Comparison of ENCODE assay signal across 7 cellular contexts in the genomic region with DNA sequence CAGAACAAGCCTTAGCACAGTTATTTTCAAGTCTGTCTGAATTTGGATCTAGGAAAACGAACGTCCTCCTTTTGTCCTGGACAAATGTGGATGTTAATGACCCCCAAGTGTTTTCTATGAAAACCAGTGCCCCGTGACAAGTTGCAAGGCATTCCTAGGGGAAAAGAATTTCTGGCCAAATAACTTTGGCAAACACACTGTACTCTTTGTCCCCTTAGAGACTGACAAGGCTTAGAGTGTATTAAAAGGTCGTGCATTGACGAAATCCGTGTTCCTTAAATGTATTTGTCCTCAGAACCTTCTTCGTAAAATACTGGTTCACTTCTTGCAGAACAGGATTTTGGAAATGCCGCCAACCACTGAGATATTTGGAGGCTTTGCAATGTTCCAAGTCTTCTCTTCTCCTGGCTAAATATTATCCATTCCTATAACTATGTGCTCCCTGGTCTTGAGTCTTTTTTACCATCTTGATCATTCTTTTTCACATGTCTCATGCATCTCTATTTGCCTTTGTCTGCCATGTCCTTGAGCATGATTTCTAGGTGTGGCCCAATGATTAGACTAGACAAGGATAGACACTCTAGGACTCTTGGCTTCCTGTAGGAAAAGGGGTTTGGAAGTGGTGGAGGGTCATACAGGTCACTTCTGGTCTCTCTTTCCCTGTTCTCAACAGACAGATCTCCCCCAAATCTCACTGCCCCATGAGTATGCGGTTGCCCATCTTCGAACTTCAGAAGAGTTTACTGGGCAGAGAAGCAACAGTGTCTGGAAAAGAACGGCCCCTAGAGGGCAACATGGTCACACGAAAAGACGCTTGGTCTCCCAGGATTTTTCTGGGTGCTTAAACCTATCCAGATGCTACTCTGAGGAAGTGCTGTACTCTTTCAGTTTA.
DNase-seq lines count a peak whose midpoint lies in the region; ATAC-seq, FAIRE-seq and TF ChIP-seq lines count a peak whose summit lies in the region.

No MANE protein-coding gene starts in this region.

- intact Hi-C loops in HepG2 (cut with micrococcal nuclease; ENCODE audit: unreplicated experiment) (loop anchor here (1.0 to 10.0 kb wide), 5 partner anchors 77 to 1494 kb away; no protein-coding TSS in a partner anchor), testis (cut with DNase I; ENCODE audit: low total_unique reads) (no loop called here)

- 15% methylated on average over 13 of the region's 13 CpGs for WGBS in HepG2 (ENCODE audit: low lambda C conversion rate)
- WGBS in testis, 2 donors, result 42 to 52% methylated on average over 13 of the region's 13 CpGs

- CTCF ChIA-PET in HepG2 (lab: Yijun Ruan, JAX; ENCODE audit: low intra/inter-chr PET ratio, low total read pairs), result interaction anchor here (0.8 to 1.1 kb wide), 2 partner anchors 1494 to 1497 kb away, joined by 3 to 5 read pairs; no protein-coding TSS in a partner anchor

- TF ChIP-seq EP300 in HepG2 (IDR thresholded peaks at IDR 0.05; ENCODE audit: low read depth in 2 of 2, low read length in 2 of 2) (no peak), HepG2 (CRISPR knock-in tag; IDR thresholded peaks at IDR 0.05; ENCODE audit: borderline replicate concordance) (no peak)

- POLR2A ChIA-PET in HepG2 (lab: Yijun Ruan, JAX), result no interaction called here

- in situ Hi-C loops in HepG2 (cut with HindIII; ENCODE audit: extremely low pct_ligation_motif_present, low pct_unique_long_range_greater_than_20kb), result loop anchor here (5.0 kb wide), 1 partner anchor 1492 kb away; no protein-coding TSS in a partner anchor

- H3K27me3 ChIP-seq in HepG2 (ENCODE audit: control insufficient read depth in 1 of 2, insufficient read depth in 2 of 2, low read length in 2 of 2), result 0 out of 5 replicates have a peak, but pooled peaks cover 0 to 3% of the 10 kb centered on the region in 2 experiments
- H3K27me3 ChIP-seq in testis, result no peaks in the 10 kb centered on the region

- FAIRE-seq in HepG2 (lab: Jason Lieb, UNC), result peak; percentile 83

- H3K27ac ChIP-seq in caudate nucleus (ENCODE audit: low read depth, low read length) (no peak overlapping the region), HepG2 (ENCODE audit: extremely low read length, insufficient read depth, low read length) (no peak overlapping the region), testis (no peak overlapping the region)

- H4K20me1 ChIP-seq in HepG2 (ENCODE audit: insufficient read depth, low read length), result no peaks in the 10 kb centered on the region

- H3K4me3 ChIP-seq in HepG2 (replicated peaks in 1 of 3; ENCODE audit: insufficient read depth in 1 of 3, low read depth in 2 of 3, low read length in 3 of 3), result no peak overlapping the region
- no peak overlapping the region for H3K4me3 ChIP-seq in testis

- ATAC-seq in GM21723 (IDR thresholded peaks at IDR 0.05; ENCODE audit: unreplicated experiment) (peak; percentile 87), HepG2 (peak; percentile 91)

- TF ChIP-seq CTCF in GM12874 (IDR thresholded peaks at IDR 0.05; ENCODE audit: insufficient read depth, low read depth, low read length), result peak; percentile 67
- TF ChIP-seq CTCF in HepG2 (CRISPR knock-in tag; IDR thresholded peaks at IDR 0.05), result peak; percentile 84
- peak; percentile 24 to 60 (median 45) for TF ChIP-seq CTCF in testis (IDR thresholded peaks at IDR 0.05)

- H3K9ac ChIP-seq in HepG2 (ENCODE audit: insufficient read depth, low read depth, low read length), result no peak overlapping the region

- DNase-seq in KG1 (lab: John Stamatoyannopoulos, UW) (peak; percentile 25), SHP77 treated with DMSO at 0.1 percent for 48 hours (lab: John Stamatoyannopoulos, UW) (peak; percentile 39), caudate nucleus (lab: John Stamatoyannopoulos, UW) (peak in 39 of 61 donors; percentile 1 to 74 (median 14)), HepG2 (ENCODE audit: low spot score) (peak; percentile 34), testis (peak; percentile 57)

- H3K4me1 ChIP-seq in HepG2 (ENCODE audit: insufficient read depth, low read length), result 0 out of 2 replicates have a peak, but pooled peaks cover 7% of the 10 kb centered on the region
- H3K4me1 ChIP-seq in testis, result no peaks in the 10 kb centered on the region

- H3K36me3 ChIP-seq in HepG2 (replicated peaks in 1 of 2; ENCODE audit: control insufficient read depth in 1 of 2, insufficient read depth in 2 of 2, low read length in 2 of 2) (no peaks in the 10 kb centered on the region), testis (ENCODE audit: low read depth, missing control alignments) (no peaks in the 10 kb centered on the region)

- H3K4me2 ChIP-seq in HepG2 (ENCODE audit: low read depth, low read length), result no peak overlapping the region

- BruUV-seq in HepG2 (replicated peaks; lab: Mats Ljungman, UMichigan), result no TSS peak

- H3K79me2 ChIP-seq in HepG2 (ENCODE audit: insufficient read depth, low read length), result no peaks in the 10 kb centered on the region

- no peak overlapping the region for H2AFZ ChIP-seq in HepG2 (ENCODE audit: low read length)

- no peak for TF ChIP-seq POLR2A in HepG2 (IDR thresholded peaks at IDR 0.05; ENCODE audit: insufficient read depth in 1 of 2, low read depth in 2 of 2, low read length in 2 of 2)
- no peak for TF ChIP-seq POLR2A in testis (IDR thresholded peaks at IDR 0.05)

- H3K9me3 ChIP-seq in HepG2 (ENCODE audit: low read length) (no peaks in the 10 kb centered on the region), testis (no peaks in the 10 kb centered on the region)

- TF ChIP-seq RAD21 in HepG2 (CRISPR knock-in tag; IDR thresholded peaks at IDR 0.05), result peak; percentile 74

TF ChIP-seq in HepG2, 621 proteins besides CTCF, POLR2A, EP300 and RAD21:
- TF ChIP-seq ZNF615 (CRISPR knock-in tag; IDR thresholded peaks at IDR 0.05; ENCODE audit: borderline replicate concordance) (no peak), STAG1 (CRISPR knock-in tag; IDR thresholded peaks at IDR 0.05) (peak; percentile 87), SMC3 (IDR thresholded peaks at IDR 0.05; ENCODE audit: low read length) (peak; percentile 47; the same call in 1 of the 2 replicates), SIX1 (CRISPR knock-in tag; IDR thresholded peaks at IDR 0.05; ENCODE audit: borderline replicate concordance) (no peak), ATRX (CRISPR knock-in tag; IDR thresholded peaks at IDR 0.05; ENCODE audit: borderline replicate concordance) (no peak), TEAD3 (CRISPR knock-in tag; optimal IDR thresholded peaks at IDR 0.05; ENCODE audit: borderline replicate concordance) (peak; percentile 23), BHLHE40 (IDR thresholded peaks at IDR 0.05; ENCODE audit: low read length) (no peak), ZNF670 (CRISPR knock-in tag; IDR thresholded peaks at IDR 0.05; ENCODE audit: borderline replicate concordance) (no peak), XRCC5 (optimal IDR thresholded peaks at IDR 0.05; ENCODE audit: low read length) (peak; percentile 22)
- TF ChIP-seq, protein P1, sequence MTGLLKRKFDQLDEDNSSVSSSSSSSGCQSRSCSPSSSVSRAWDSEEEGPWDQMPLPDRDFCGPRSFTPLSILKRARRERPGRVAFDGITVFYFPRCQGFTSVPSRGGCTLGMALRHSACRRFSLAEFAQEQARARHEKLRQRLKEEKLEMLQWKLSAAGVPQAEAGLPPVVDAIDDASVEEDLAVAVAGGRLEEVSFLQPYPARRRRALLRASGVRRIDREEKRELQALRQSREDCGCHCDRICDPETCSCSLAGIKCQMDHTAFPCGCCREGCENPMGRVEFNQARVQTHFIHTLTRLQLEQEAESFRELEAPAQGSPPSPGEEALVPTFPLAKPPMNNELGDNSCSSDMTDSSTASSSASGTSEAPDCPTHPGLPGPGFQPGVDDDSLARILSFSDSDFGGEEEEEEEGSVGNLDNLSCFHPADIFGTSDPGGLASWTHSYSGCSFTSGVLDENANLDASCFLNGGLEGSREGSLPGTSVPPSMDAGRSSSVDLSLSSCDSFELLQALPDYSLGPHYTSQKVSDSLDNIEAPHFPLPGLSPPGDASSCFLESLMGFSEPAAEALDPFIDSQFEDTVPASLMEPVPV (CRISPR knock-in tag; IDR thresholded peaks at IDR 0.05), result no peak
